In the genomic region with DNA sequence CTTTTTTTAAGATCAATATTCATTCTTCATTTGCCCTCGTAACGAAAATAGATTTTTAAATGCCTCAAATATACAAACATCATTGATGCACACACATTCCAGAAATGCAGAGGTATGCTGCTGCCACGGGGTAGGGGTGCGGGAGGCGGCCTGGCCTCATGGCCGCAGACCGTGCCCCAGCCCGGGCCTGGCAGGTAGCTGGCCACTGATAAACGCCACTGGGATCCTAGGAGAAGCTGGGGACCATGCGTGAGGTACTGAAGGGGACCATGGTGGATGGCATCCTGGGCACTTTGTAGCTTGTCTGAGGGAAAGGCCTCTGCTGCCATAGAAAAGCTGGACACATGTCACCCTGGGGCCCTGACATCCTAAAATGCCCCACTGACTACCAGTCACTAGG, we compare ENCODE assay signal across 1 cellular context.
TF ChIP-seq lines count a peak whose summit lies in the region.

No MANE protein-coding gene starts in this region.

TF ChIP-seq in endothelial cell of umbilical vein, 7 proteins besides CTCF, POLR2A, EP300 and RAD21:
- TF ChIP-seq EZH2 (IDR thresholded peaks at IDR 0.05; ENCODE audit: borderline replicate concordance, low read depth, low read length, severe bottlenecking): no peak
- TF ChIP-seq JUN (IDR thresholded peaks at IDR 0.05; ENCODE audit: borderline replicate concordance, insufficient read depth, insufficient read length, low read depth): no peak
- TF ChIP-seq MYC (IDR thresholded peaks at IDR 0.05; ENCODE audit: low read depth, low read length): no peak
- TF ChIP-seq GATA2 (IDR thresholded peaks at IDR 0.05; ENCODE audit: insufficient read depth, insufficient read length, low read depth, low read length): no peak
